In the genomic region with DNA sequence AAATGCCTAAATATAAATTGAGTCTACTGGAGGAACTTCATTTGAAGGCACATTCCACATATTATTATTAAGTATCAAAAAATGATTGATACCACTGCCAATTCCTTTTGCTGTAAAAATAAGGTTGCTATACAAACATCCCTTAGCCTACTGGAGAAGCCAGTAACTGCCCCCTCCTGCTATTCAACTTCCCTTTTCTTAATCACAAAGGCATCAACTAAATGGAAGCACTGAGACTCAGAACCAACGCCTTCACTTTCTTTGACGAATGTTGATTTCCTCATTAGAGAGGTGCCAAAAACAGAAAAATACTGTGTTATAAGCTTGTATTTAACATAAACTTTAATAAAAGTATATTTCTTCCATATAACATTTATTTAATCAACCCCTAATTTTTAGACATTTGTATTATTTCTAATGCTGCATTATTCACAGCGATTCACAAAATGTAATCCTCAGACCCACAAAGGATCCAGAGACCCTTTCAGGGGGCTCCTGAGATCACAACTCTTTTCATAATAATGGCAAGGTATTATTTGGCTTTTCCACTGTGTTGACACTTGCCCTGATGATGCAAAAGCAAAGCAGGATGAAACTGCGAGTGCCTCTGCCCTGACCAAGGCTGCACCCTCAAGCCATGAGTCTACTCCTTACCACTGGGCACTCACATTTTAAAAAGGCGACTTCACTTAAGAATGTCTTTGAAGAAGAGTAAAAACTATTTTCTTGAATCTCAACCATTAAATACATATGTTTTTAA, we compare ENCODE assay signal across 9 cellular contexts. TPM values are rescaled to one million over a fixed set of nuclear protein-coding genes. Genes with fewer than 3 reads are reported as not detected.
DNase-seq lines count a peak whose midpoint lies in the region; ATAC-seq, FAIRE-seq and TF ChIP-seq lines count a peak whose summit lies in the region.
"Had no signal": no experiment of that assay in that cellular context is flagged by ENCODE, and none has a peak within 500 bp of the region (broad histone marks: within the 10 kb centered on the region; RNA-seq: fewer than 3 reads in every experiment).

No MANE protein-coding gene starts in this region.

- H3K4me1 ChIP-seq in A549: peaks cover 65% of the 10 kb centered on the region
- peaks cover 48% of the 10 kb centered on the region for H3K4me1 ChIP-seq in RWPE2 (ENCODE audit: insufficient read depth, poor library complexity, severe bottlenecking)
- H3K4me1 ChIP-seq in fibroblast of lung (ENCODE audit: control insufficient read depth, extremely low read depth, insufficient read depth, low read length): peaks cover 2% of the 10 kb centered on the region

- peaks cover 9% of the 10 kb centered on the region for H3K79me2 ChIP-seq in fibroblast of lung (ENCODE audit: control insufficient read depth, insufficient read depth, low read length)

- H3K27ac ChIP-seq in A549: peak overlapping the region; percentile 47 to 52; a peak in 4 of 6 replicates
- H3K27ac ChIP-seq in RWPE2 (ENCODE audit: poor library complexity, severe bottlenecking): peak overlapping the region; percentile 51
- H3K27ac ChIP-seq in fibroblast of lung (ENCODE audit: insufficient read depth, low read length): peak overlapping the region; percentile 11

- FAIRE-seq in A549 (lab: Jason Lieb, UNC): no peak
- FAIRE-seq: D721Med had no signal

- CTCF ChIA-PET in A549 (lab: Yijun Ruan, JAX): no interaction called here

- TF ChIP-seq EP300 in A549 (IDR thresholded peaks at IDR 0.05): no peak

- ATAC-seq in A549 (peak; percentile 70 to 73; a peak in 4 of 6 replicates), GM19452 (IDR thresholded peaks at IDR 0.05; ENCODE audit: unreplicated experiment) (peak; percentile 36), RWPE2 (ENCODE audit: low read depth) (peak; percentile 78), GM21390 (IDR thresholded peaks at IDR 0.05; ENCODE audit: unreplicated experiment) (no peak)

- POLR2A ChIA-PET in A549 (lab: Yijun Ruan, JAX): no interaction called here

- H2AFZ ChIP-seq in fibroblast of lung (ENCODE audit: low read length): no peak overlapping the region

- no peak overlapping the region for H3K9ac ChIP-seq in fibroblast of lung (ENCODE audit: insufficient read depth, low read length)

- no peak for TF ChIP-seq RAD21 in A549 (conservative IDR thresholded peaks at IDR 0.05 in 1 of 2, IDR thresholded peaks at IDR 0.05 in 1 of 2)

- H3K36me3 ChIP-seq in RWPE2 (ENCODE audit: low read depth) (peaks cover 39% of the 10 kb centered on the region), fibroblast of lung (ENCODE audit: control insufficient read depth, insufficient read depth, low read length) (no peaks in the 10 kb centered on the region)

- no peak for TF ChIP-seq POLR2A in A549 (IDR thresholded peaks at IDR 0.05; ENCODE audit: low read length)

- TF ChIP-seq CTCF in A549 (IDR thresholded peaks at IDR 0.05): no peak
- TF ChIP-seq CTCF in RWPE2 (IDR thresholded peaks at IDR 0.05; ENCODE audit: poor library complexity, severe bottlenecking): no peak
- no peak for TF ChIP-seq CTCF in fibroblast of lung (conservative IDR thresholded peaks at IDR 0.05 in 1 of 2, IDR thresholded peaks at IDR 0.05 in 1 of 2; ENCODE audit: low read depth in 1 of 2, low read length in 2 of 2)

- no peak for DNase-seq in A549 (ENCODE audit: low read depth in 1 of 2, low spot score in 1 of 2)
- no peak for DNase-seq in RWPE2 (ENCODE audit: low spot score)
- DNase-seq in fibroblast of lung (ENCODE audit: low read depth in 2 of 2): peak; percentile 16 to 22
- DNase-seq in superior temporal gyrus (ENCODE audit: extremely low spot score): no peak
- no peak for DNase-seq in NCI-H1930 (lab: John Stamatoyannopoulos, UW)
- no peak for DNase-seq in glomerular visceral epithelial cell (ENCODE audit: extremely low spot score)

- 63% methylated on average over 5 of the region's 5 CpGs for WGBS in A549 (ENCODE audit: missing lambda C conversion rate)

- no peaks in the 10 kb centered on the region for H4K20me1 ChIP-seq in fibroblast of lung (ENCODE audit: control insufficient read depth, extremely low read depth, insufficient read depth, low read length)

- peak overlapping the region; percentile 26; the same call in 1 of the 3 replicates for H3K4me3 ChIP-seq in A549
- no peak overlapping the region for H3K4me3 ChIP-seq in RWPE2 (ENCODE audit: severe bottlenecking)
- no peak overlapping the region for H3K4me3 ChIP-seq in fibroblast of lung (replicated peaks in 1 of 4; ENCODE audit: control extremely low read depth in 1 of 4, insufficient read depth in 1 of 4, low read depth in 3 of 4, low read length in 4 of 4)

- H3K27me3 ChIP-seq in RWPE2 (ENCODE audit: insufficient read depth, poor library complexity, severe bottlenecking) (no peaks in the 10 kb centered on the region), fibroblast of lung (ENCODE audit: control insufficient read depth, insufficient read depth, low read length) (no peaks in the 10 kb centered on the region)

- no peaks in the 10 kb centered on the region for H3K9me3 ChIP-seq in A549
- no peaks in the 10 kb centered on the region for H3K9me3 ChIP-seq in RWPE2 (ENCODE audit: severe bottlenecking)
- H3K9me3 ChIP-seq in fibroblast of lung (ENCODE audit: control insufficient read depth, insufficient read depth, low read depth, low read length): no peaks in the 10 kb centered on the region

- H3K4me2 ChIP-seq in A549: peak overlapping the region; percentile 91
- no peak overlapping the region for H3K4me2 ChIP-seq in fibroblast of lung (ENCODE audit: extremely low read depth, insufficient read depth, low read length)

TF ChIP-seq in A549, 52 proteins besides CTCF, POLR2A, EP300 and RAD21:
- no peak for TF ChIP-seq HOXB13 (CRISPR knock-in tag; IDR thresholded peaks at IDR 0.05; ENCODE audit: low read depth)
- TF ChIP-seq, protein P1, sequence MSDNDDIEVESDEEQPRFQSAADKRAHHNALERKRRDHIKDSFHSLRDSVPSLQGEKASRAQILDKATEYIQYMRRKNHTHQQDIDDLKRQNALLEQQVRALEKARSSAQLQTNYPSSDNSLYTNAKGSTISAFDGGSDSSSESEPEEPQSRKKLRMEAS (IDR thresholded peaks at IDR 0.05): no peak
- TF ChIP-seq BHLHE40 (IDR thresholded peaks at IDR 0.05; ENCODE audit: low read depth, low read length): no peak
- no peak for TF ChIP-seq KDM5A (IDR thresholded peaks at IDR 0.05)
- TF ChIP-seq, protein P2, sequence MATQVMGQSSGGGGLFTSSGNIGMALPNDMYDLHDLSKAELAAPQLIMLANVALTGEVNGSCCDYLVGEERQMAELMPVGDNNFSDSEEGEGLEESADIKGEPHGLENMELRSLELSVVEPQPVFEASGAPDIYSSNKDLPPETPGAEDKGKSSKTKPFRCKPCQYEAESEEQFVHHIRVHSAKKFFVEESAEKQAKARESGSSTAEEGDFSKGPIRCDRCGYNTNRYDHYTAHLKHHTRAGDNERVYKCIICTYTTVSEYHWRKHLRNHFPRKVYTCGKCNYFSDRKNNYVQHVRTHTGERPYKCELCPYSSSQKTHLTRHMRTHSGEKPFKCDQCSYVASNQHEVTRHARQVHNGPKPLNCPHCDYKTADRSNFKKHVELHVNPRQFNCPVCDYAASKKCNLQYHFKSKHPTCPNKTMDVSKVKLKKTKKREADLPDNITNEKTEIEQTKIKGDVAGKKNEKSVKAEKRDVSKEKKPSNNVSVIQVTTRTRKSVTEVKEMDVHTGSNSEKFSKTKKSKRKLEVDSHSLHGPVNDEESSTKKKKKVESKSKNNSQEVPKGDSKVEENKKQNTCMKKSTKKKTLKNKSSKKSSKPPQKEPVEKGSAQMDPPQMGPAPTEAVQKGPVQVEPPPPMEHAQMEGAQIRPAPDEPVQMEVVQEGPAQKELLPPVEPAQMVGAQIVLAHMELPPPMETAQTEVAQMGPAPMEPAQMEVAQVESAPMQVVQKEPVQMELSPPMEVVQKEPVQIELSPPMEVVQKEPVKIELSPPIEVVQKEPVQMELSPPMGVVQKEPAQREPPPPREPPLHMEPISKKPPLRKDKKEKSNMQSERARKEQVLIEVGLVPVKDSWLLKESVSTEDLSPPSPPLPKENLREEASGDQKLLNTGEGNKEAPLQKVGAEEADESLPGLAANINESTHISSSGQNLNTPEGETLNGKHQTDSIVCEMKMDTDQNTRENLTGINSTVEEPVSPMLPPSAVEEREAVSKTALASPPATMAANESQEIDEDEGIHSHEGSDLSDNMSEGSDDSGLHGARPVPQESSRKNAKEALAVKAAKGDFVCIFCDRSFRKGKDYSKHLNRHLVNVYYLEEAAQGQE (IDR thresholded peaks at IDR 0.05): no peak
- TF ChIP-seq NPAS2 (CRISPR knock-in tag; IDR thresholded peaks at IDR 0.05; ENCODE audit: borderline replicate concordance): no peak
- TF ChIP-seq FOSL2 (IDR thresholded peaks at IDR 0.05): no peak
- no peak for TF ChIP-seq FOSL2 (CRISPR knock-in tag; IDR thresholded peaks at IDR 0.05)
- no peak for TF ChIP-seq HOXB5 (CRISPR knock-in tag; IDR thresholded peaks at IDR 0.05)
- TF ChIP-seq CHD4 (IDR thresholded peaks at IDR 0.05; ENCODE audit: borderline replicate concordance): no peak
- no peak for TF ChIP-seq CHD2 (IDR thresholded peaks at IDR 0.05; ENCODE audit: low read length, partially characterized antibody)
- no peak for TF ChIP-seq HEYL (CRISPR knock-in tag; IDR thresholded peaks at IDR 0.05)
- TF ChIP-seq CBX2 (IDR thresholded peaks at IDR 0.05; ENCODE audit: borderline replicate concordance, low read depth): no peak
- no peak for TF ChIP-seq SMC3 (IDR thresholded peaks at IDR 0.05)

RNA-seq across cellular contexts. Expression of a gene that starts 11.6 kb away (rescaled TPM):
- polyA plus RNA-seq in A549 (2011; rRNA removed): 40.5 and 45.0 TPM in 2 replicates
- 7.7 and 10.1 TPM in 2 replicates for polyA plus RNA-seq in A549 (2012; cell fraction: cytosol; rRNA removed)
- 7.4 and 7.7 TPM in 2 replicates for polyA plus RNA-seq in A549 (2012; cell fraction: nucleus; rRNA removed)
- 21.4 to 27.1 TPM (median 24.9 TPM) in 3 replicates for polyA plus RNA-seq in A549 (2017; fragmentation: RNase III; extraction: RNeasy Plus Mini Kit Qiagen cat#74134 plus additional on column Dnase treatment)
- 26.2 and 30.5 TPM in 2 replicates for polyA minus RNA-seq in A549 (2011; rRNA and poly(A)+ RNA removed)
- 34.7 and 38.5 TPM in 2 replicates for total RNA-seq in fibroblast of lung
- 31.5 and 41.0 TPM in 2 replicates for polyA plus RNA-seq in fibroblast of lung
- 21.1 and 29.2 TPM in 2 replicates for polyA plus RNA-seq in fibroblast of lung (2012)
- 8.5 and 25.1 TPM in 2 replicates for polyA minus RNA-seq in fibroblast of lung (ENCODE audit: low replicate concordance)

RNA-seq across cellular contexts. Expression of a gene that starts 53.8 kb away (rescaled TPM):
- 7.5 and 13.9 TPM in 2 replicates for polyA plus RNA-seq in A549 (2011; rRNA removed)
- 2.6 and 3.5 TPM in 2 replicates for polyA plus RNA-seq in A549 (2012; cell fraction: cytosol; rRNA removed)
- polyA plus RNA-seq in A549 (2012; cell fraction: nucleus; rRNA removed): 0.91 and 1.4 TPM in 2 replicates
- polyA plus RNA-seq in A549 (2017; fragmentation: RNase III; extraction: RNeasy Plus Mini Kit Qiagen cat#74134 plus additional on column Dnase treatment): 9.0 to 9.8 TPM (median 9.3 TPM) in 3 replicates
- polyA minus RNA-seq in A549 (2011; rRNA and poly(A)+ RNA removed): 1.2 TPM in 2 replicates
- 12.6 and 13.7 TPM in 2 replicates for total RNA-seq in fibroblast of lung
- polyA plus RNA-seq in fibroblast of lung: 17.7 and 18.2 TPM in 2 replicates
- 15.3 and 16.6 TPM in 2 replicates for polyA plus RNA-seq in fibroblast of lung (2012)
- polyA minus RNA-seq in fibroblast of lung (ENCODE audit: low replicate concordance): 0.33 and 0.82 TPM in 2 replicates

Comparison
In these comparisons a context has a peak if more than half of its experiments do, and no peak if none do; other contexts are left out.
1. DNase-seq: peak in fibroblast of lung (2 of 2); none in A549 (0 of 2), RWPE2 (single experiment), superior temporal gyrus (single experiment), NCI-H1930 (0 of 2) and glomerular visceral epithelial cell (single experiment).
2. Peak in every context shown above with its lines, with median percentiles within 50 percentile points of each other: H3K27ac ChIP-seq.